ENCODE assay signal across 16 cellular contexts in the genomic region with DNA sequence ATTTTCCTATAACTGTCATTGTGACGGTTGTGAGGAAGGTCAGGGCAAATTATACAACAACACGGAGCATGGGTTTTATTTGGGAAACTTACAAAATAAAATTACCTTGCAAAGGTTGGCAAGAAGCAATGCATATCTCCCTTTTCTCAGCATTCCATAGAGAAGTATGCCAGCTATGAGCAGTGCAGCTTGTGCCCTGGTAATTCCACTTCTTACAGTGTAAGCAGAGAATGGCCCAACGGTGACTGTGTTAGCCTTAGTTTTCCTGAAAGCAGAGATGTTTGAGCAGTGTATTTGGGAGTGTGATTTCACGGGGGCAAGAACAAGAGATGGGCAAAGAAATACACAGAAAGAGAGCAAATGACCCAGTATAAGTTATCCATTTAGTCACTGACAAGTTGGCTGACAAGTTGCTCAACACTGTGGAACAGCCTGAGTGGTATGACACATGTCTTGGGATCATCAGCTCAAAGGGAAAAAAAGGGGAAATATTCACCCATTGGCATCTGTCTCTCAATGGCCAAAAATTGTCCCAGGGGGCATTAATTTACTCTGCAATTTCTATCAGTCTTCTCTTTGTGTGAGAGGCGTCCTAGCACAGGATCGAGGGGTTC.
DNase-seq lines count a peak whose midpoint lies in the region; ATAC-seq and TF ChIP-seq lines count a peak whose summit lies in the region.
"Had no signal": no experiment of that assay in that cellular context is flagged by ENCODE, and none has a peak within 500 bp of the region (broad histone marks: within the 10 kb centered on the region; RNA-seq: fewer than 3 reads in every experiment).

No MANE protein-coding gene starts in this region.

- H3K9ac ChIP-seq in Loucy (ENCODE audit: low read depth, low read length, poor library complexity, severe bottlenecking) (peak overlapping the region; percentile 35), mesendoderm (ENCODE audit: low read length) (no peak overlapping the region), subcutaneous abdominal adipose tissue (ENCODE audit: low read length in 5 of 5) (no peak overlapping the region)

- ATAC-seq in body of pancreas, result peak; percentile 18
- ATAC-seq in HG02973 (IDR thresholded peaks at IDR 0.05; ENCODE audit: unreplicated experiment), result no peak
- ATAC-seq: HCT116, K562 had no signal

- TF ChIP-seq CTCF in Loucy (conservative IDR thresholded peaks at IDR 0.05; ENCODE audit: low read length), result no peak
- TF ChIP-seq CTCF in body of pancreas (IDR thresholded peaks at IDR 0.05), result no peak
- TF ChIP-seq CTCF in tibial artery (IDR thresholded peaks at IDR 0.05), result no peak

- H3K56ac ChIP-seq in mesendoderm (ENCODE audit: low read length), result no peak overlapping the region

- no peaks in the 10 kb centered on the region for H3K79me1 ChIP-seq in mesendoderm (ENCODE audit: low read length)

- H4K8ac ChIP-seq in mesendoderm (ENCODE audit: low read depth, low read length), result no peak overlapping the region

- peaks cover 5% of the 10 kb centered on the region; the same call in 1 of the 2 replicates for H3F3A ChIP-seq in Loucy (ENCODE audit: low read depth)

- no peaks in the 10 kb centered on the region for H3K9me2 ChIP-seq in Loucy (replicated peaks; ENCODE audit: low read depth, low read length)

- H3K27ac ChIP-seq in body of pancreas (peak overlapping the region in 2 of 4 donors; percentile 27 to 36), mesendoderm (ENCODE audit: low read depth, low read length) (no peak overlapping the region), subcutaneous abdominal adipose tissue (ENCODE audit: low read depth, low read length) (peak overlapping the region; percentile 70), tibial artery (no peak overlapping the region)
- H3K27ac ChIP-seq: Peyer's patch had no signal

- H3K9me3 ChIP-seq in Loucy (ENCODE audit: insufficient read depth, low read depth, low read length) (no peaks in the 10 kb centered on the region), body of pancreas (no peaks in the 10 kb centered on the region), subcutaneous abdominal adipose tissue (ENCODE audit: control insufficient read depth in 5 of 5, low read length in 5 of 5) (peaks cover 0 to under 1% (median under 1%) of the 10 kb centered on the region in 5 donors), tibial artery (peaks cover 0 to under 1% (median 0%) of the 10 kb centered on the region in 3 donors)
- H3K9me3 ChIP-seq: Peyer's patch had no signal

- H3K79me2 ChIP-seq in Loucy (ENCODE audit: insufficient read depth, low read length) (no peaks in the 10 kb centered on the region), mesendoderm (ENCODE audit: control insufficient read depth, insufficient read depth, low read length) (no peaks in the 10 kb centered on the region)

- H4K20me1 ChIP-seq in Loucy (ENCODE audit: insufficient read depth, low read length, poor library complexity, severe bottlenecking), result no peaks in the 10 kb centered on the region

- H2AFZ ChIP-seq in Loucy (ENCODE audit: low read length), result peak overlapping the region; percentile 50

- intact Hi-C loops in body of pancreas (cut with DNase I), result no loop called here
- intact Hi-C loops in tibial artery (cut with DNase I; ENCODE audit: low total_unique reads), result no loop called here

- DNase-seq in body of pancreas (no peak), mesendoderm (no peak), tibial artery (no peak), cerebellar nuclear complex (lab: John Stamatoyannopoulos, UW) (no peak)
- DNase-seq: C1 segment of cervical spinal cord, DMS79 treated with DMSO at 0.1 percent for 48 hours, NCI-H1048, NCI-H146, NCI-H2081, Peyer's patch, SHP77 had no signal

- H3K4me1 ChIP-seq in Loucy (ENCODE audit: insufficient read depth, low read length, poor library complexity, severe bottlenecking) (peaks cover 44% of the 10 kb centered on the region), body of pancreas (peaks cover 20% of the 10 kb centered on the region), mesendoderm (ENCODE audit: control insufficient read depth, low read depth, low read length) (no peaks in the 10 kb centered on the region), subcutaneous abdominal adipose tissue (ENCODE audit: control insufficient read depth in 5 of 5, insufficient read depth in 5 of 5, low read length in 5 of 5) (peaks cover 0 to 39% (median 5%) of the 10 kb centered on the region in 5 donors), tibial artery (peaks cover 0 to 6% (median 0%) of the 10 kb centered on the region in 4 donors)
- H3K4me1 ChIP-seq: Peyer's patch had no signal

- peak overlapping the region; percentile 42 for H3K4ac ChIP-seq in mesendoderm (ENCODE audit: low read depth, low read length)

- H3K27me3 ChIP-seq in Loucy (ENCODE audit: insufficient read depth, low read length, poor library complexity, severe bottlenecking), result no peaks in the 10 kb centered on the region
- no peaks in the 10 kb centered on the region for H3K27me3 ChIP-seq in body of pancreas
- H3K27me3 ChIP-seq in mesendoderm (ENCODE audit: insufficient read depth, low read length, poor library complexity), result no peaks in the 10 kb centered on the region
- no peaks in the 10 kb centered on the region for H3K27me3 ChIP-seq in subcutaneous abdominal adipose tissue (ENCODE audit: control insufficient read depth in 5 of 5, insufficient read depth in 4 of 5, low read length in 5 of 5)
- H3K27me3 ChIP-seq in tibial artery, result no peaks in the 10 kb centered on the region
- H3K27me3 ChIP-seq: Peyer's patch had no signal

- H2BK5ac ChIP-seq in mesendoderm (ENCODE audit: low read length), result no peak overlapping the region

- H3K4me3 ChIP-seq in Loucy (ENCODE audit: low read length, poor library complexity, severe bottlenecking) (peak overlapping the region; percentile 38), body of pancreas (no peak overlapping the region), mesendoderm (ENCODE audit: low read length) (no peak overlapping the region), subcutaneous abdominal adipose tissue (ENCODE audit: low read depth in 1 of 5, low read length in 5 of 5) (no peak overlapping the region), tibial artery (no peak overlapping the region)
- H3K4me3 ChIP-seq: K562, Peyer's patch had no signal

- H3K36me3 ChIP-seq in Loucy (ENCODE audit: insufficient read depth, low read length) (no peaks in the 10 kb centered on the region), body of pancreas (replicated peaks in 1 of 2; ENCODE audit: insufficient read depth in 1 of 2, low read depth in 2 of 2) (no peaks in the 10 kb centered on the region), mesendoderm (ENCODE audit: control insufficient read depth, insufficient read depth, low read length) (no peaks in the 10 kb centered on the region), subcutaneous abdominal adipose tissue (ENCODE audit: control insufficient read depth in 5 of 5, insufficient read depth in 5 of 5, low read length in 5 of 5) (no peaks in the 10 kb centered on the region), tibial artery (no peaks in the 10 kb centered on the region)
- H3K36me3 ChIP-seq: Peyer's patch had no signal

- 51 to 55% methylated on average over 6 of the region's 6 CpGs for WGBS in body of pancreas, 2 donors
- no CpG with 5 or more reads among the region's 6 CpGs for WGBS in mesendoderm (ENCODE audit: extremely low coverage, insufficient coverage, low lambda C conversion rate)

- no peak overlapping the region for H2BK120ac ChIP-seq in mesendoderm (ENCODE audit: low read depth, low read length)

- no peak overlapping the region for H3K23ac ChIP-seq in mesendoderm (ENCODE audit: low read length)

- no peak overlapping the region for H2AK5ac ChIP-seq in mesendoderm (ENCODE audit: low read length)

- H3K4me2 ChIP-seq in Loucy (ENCODE audit: low read depth, low read length, poor library complexity, severe bottlenecking), result peak overlapping the region; percentile 65
- H3K4me2 ChIP-seq in mesendoderm (ENCODE audit: low read length), result no peak overlapping the region

- H3K18ac ChIP-seq in mesendoderm (ENCODE audit: low read length), result no peak overlapping the region

- no peak for TF ChIP-seq POLR2A in body of pancreas (IDR thresholded peaks at IDR 0.05)

- no peak overlapping the region for H2BK15ac ChIP-seq in mesendoderm (replicated peaks; ENCODE audit: low read depth)

- H4K5ac ChIP-seq in mesendoderm (ENCODE audit: low read length), result no peak overlapping the region
